27 cellular contexts compared by ENCODE assay signal in genomic region chr13:37515226-37515625, GRCh38.
DNase-seq lines count a peak whose midpoint lies in the region; ATAC-seq, FAIRE-seq and TF ChIP-seq lines count a peak whose summit lies in the region.
"Had no signal": no experiment of that assay in that cellular context is flagged by ENCODE, and none has a peak within 500 bp of the region (broad histone marks: within the 10 kb centered on the region; RNA-seq: fewer than 3 reads in every experiment).

No MANE protein-coding gene starts in this region.

- no peaks in the 10 kb centered on the region for H3K9me3 Mint-ChIP-seq in astrocyte (ENCODE audit: unreplicated experiment)
- H3K9me3 Mint-ChIP-seq in activated CD8-positive, alpha-beta memory T cell treated with anti-CD3 and anti-CD28 coated beads, Interleukin-2, amount 10 ng/mL, durations not matched to agents 7 days and 5 days (ENCODE audit: low read depth) = peaks cover 11% of the 10 kb centered on the region

- no peak overlapping the region for H3K27ac ChIP-seq in astrocyte (ENCODE audit: low read depth, low read length)
- no peak overlapping the region for H3K27ac ChIP-seq in heart left ventricle
- H3K27ac ChIP-seq: 22Rv1, A549, BLaER1 had no signal

- peak; percentile 63 for FAIRE-seq in astrocyte (lab: Jason Lieb, UNC)
- FAIRE-seq: A549, GM12878, GM12892, GM18507, GM19239 had no signal

- no peak overlapping the region for H3K27ac Mint-ChIP-seq in astrocyte (ENCODE audit: unreplicated experiment)
- no peak overlapping the region for H3K27ac Mint-ChIP-seq in activated CD8-positive, alpha-beta memory T cell treated with anti-CD3 and anti-CD28 coated beads, Interleukin-2, amount 10 ng/mL, durations not matched to agents 7 days and 5 days
- H3K27ac Mint-ChIP-seq: CD14-positive monocyte; CD4-positive, alpha-beta memory T cell; CD4-positive, CD25-positive, alpha-beta regulatory T cell; CD8-positive, alpha-beta memory T cell had no signal

- peak; percentile 54 for DNase-seq in AG10803 (ENCODE audit: low read depth)
- no peak for DNase-seq in astrocyte (ENCODE audit: low read depth)
- DNase-seq in fibroblast of peridontal ligament (ENCODE audit: extremely low read depth) = peak; percentile 23
- DNase-seq in heart left ventricle = no peak
- no peak for DNase-seq in activated CD8-positive, alpha-beta memory T cell treated with anti-CD3 and anti-CD28 coated beads, Interleukin-2, amount 10 ng/mL, durations not matched to agents 7 days and 5 days
- DNase-seq: BE2C; C1 segment of cervical spinal cord; CD4-positive, alpha-beta memory T cell; CD4-positive, CD25-positive, alpha-beta regulatory T cell; CD8-positive, alpha-beta memory T cell; COR-L47; DMS 273 treated with DMSO at 0.1 percent for 48 hours; DMS153; DMS53; DMS79; DND-41; EL; GDM1 had no signal

- CTCF ChIA-PET in activated CD8-positive, alpha-beta memory T cell treated with anti-CD3 and anti-CD28 coated beads, Interleukin-2, amount 10 ng/mL, durations not matched to agents 7 days and 5 days (lab: Charles Lee) = no interaction called here

- intact Hi-C loops in heart left ventricle (cut with DNase I) = no loop called here

- H3K4me3 Mint-ChIP-seq in astrocyte (ENCODE audit: unreplicated experiment) = no peak overlapping the region
- no peak overlapping the region for H3K4me3 Mint-ChIP-seq in activated CD8-positive, alpha-beta memory T cell treated with anti-CD3 and anti-CD28 coated beads, Interleukin-2, amount 10 ng/mL, durations not matched to agents 7 days and 5 days
- H3K4me3 Mint-ChIP-seq: CD14-positive monocyte; CD4-positive, alpha-beta memory T cell; CD4-positive, CD25-positive, alpha-beta regulatory T cell; CD8-positive, alpha-beta memory T cell had no signal

- H3K4me2 ChIP-seq in astrocyte (ENCODE audit: low read length) = no peak overlapping the region
- H3K4me2 ChIP-seq: A549, BLaER1 had no signal

- TF ChIP-seq POLR2A in heart left ventricle (IDR thresholded peaks at IDR 0.05) = no peak

- no peaks in the 10 kb centered on the region for H3K9me3 ChIP-seq in astrocyte (ENCODE audit: insufficient read depth, low read depth, low read length)
- no peaks in the 10 kb centered on the region for H3K9me3 ChIP-seq in heart left ventricle
- H3K9me3 ChIP-seq: A549, BE2C, BLaER1 had no signal

- no peaks in the 10 kb centered on the region for H3K36me3 Mint-ChIP-seq in astrocyte (ENCODE audit: low read depth, unreplicated experiment)
- no peaks in the 10 kb centered on the region for H3K36me3 Mint-ChIP-seq in activated CD8-positive, alpha-beta memory T cell treated with anti-CD3 and anti-CD28 coated beads, Interleukin-2, amount 10 ng/mL, durations not matched to agents 7 days and 5 days
- H3K36me3 Mint-ChIP-seq: CD14-positive monocyte; CD4-positive, alpha-beta memory T cell; CD4-positive, CD25-positive, alpha-beta regulatory T cell; CD8-positive, alpha-beta memory T cell had no signal

- H3K27me3 Mint-ChIP-seq in astrocyte (ENCODE audit: low read depth, unreplicated experiment) = no peaks in the 10 kb centered on the region
- no peaks in the 10 kb centered on the region for H3K27me3 Mint-ChIP-seq in activated CD8-positive, alpha-beta memory T cell treated with anti-CD3 and anti-CD28 coated beads, Interleukin-2, amount 10 ng/mL, durations not matched to agents 7 days and 5 days
- H3K27me3 Mint-ChIP-seq: CD4-positive, alpha-beta memory T cell; CD4-positive, CD25-positive, alpha-beta regulatory T cell; CD8-positive, alpha-beta memory T cell had no signal

- TF ChIP-seq CTCF in AG10803 (conservative IDR thresholded peaks at IDR 0.05; ENCODE audit: low read length) (no peak), astrocyte (IDR thresholded peaks at IDR 0.05; ENCODE audit: insufficient read depth, low read depth, low read length) (no peak), heart left ventricle (IDR thresholded peaks at IDR 0.05) (no peak)

- H3K4me3 ChIP-seq in AG10803 (ENCODE audit: low read length) (no peak overlapping the region), astrocyte (ENCODE audit: insufficient read depth, low read depth, low read length) (no peak overlapping the region), heart left ventricle (no peak overlapping the region)
- H3K4me3 ChIP-seq: A549, BLaER1, GM12878 had no signal

- WGBS in heart left ventricle, 4 donors = 84 to 98% (median 93%) methylated on average over 1 of the region's 1 CpG

- ATAC-seq in GM18861 (IDR thresholded peaks at IDR 0.05; ENCODE audit: unreplicated experiment) = no peak
- no peak for ATAC-seq in heart left ventricle
- no peak for ATAC-seq in activated CD8-positive, alpha-beta memory T cell treated with anti-CD3 and anti-CD28 coated beads, Interleukin-2, amount 10 ng/mL, durations not matched to agents 7 days and 5 days
- ATAC-seq: A549, GM12878 had no signal

- no peaks in the 10 kb centered on the region for H3K4me1 ChIP-seq in astrocyte (ENCODE audit: insufficient read depth, low read length)
- H3K4me1 ChIP-seq in heart left ventricle = no peaks in the 10 kb centered on the region
- H3K4me1 ChIP-seq: A549, BE2C had no signal

- no peak overlapping the region for H3K9ac ChIP-seq in astrocyte (ENCODE audit: low read length)
- H3K9ac ChIP-seq: BLaER1 had no signal

- peaks cover 4% of the 10 kb centered on the region for H3K4me1 Mint-ChIP-seq in astrocyte (ENCODE audit: low read depth, unreplicated experiment)
- H3K4me1 Mint-ChIP-seq in activated CD8-positive, alpha-beta memory T cell treated with anti-CD3 and anti-CD28 coated beads, Interleukin-2, amount 10 ng/mL, durations not matched to agents 7 days and 5 days = no peaks in the 10 kb centered on the region
- H3K4me1 Mint-ChIP-seq: CD14-positive monocyte; CD4-positive, alpha-beta memory T cell; CD4-positive, CD25-positive, alpha-beta regulatory T cell; CD8-positive, alpha-beta memory T cell had no signal

- H4K20me1 ChIP-seq in astrocyte (ENCODE audit: insufficient read depth, low read length) = no peaks in the 10 kb centered on the region
- H4K20me1 ChIP-seq: BLaER1 had no signal

- no peaks in the 10 kb centered on the region for H3K36me3 ChIP-seq in astrocyte (ENCODE audit: insufficient read depth, low read length)
- no peaks in the 10 kb centered on the region for H3K36me3 ChIP-seq in heart left ventricle
- H3K36me3 ChIP-seq: BE2C, BLaER1 had no signal

- no peak overlapping the region for H2AFZ ChIP-seq in astrocyte (ENCODE audit: low read depth, low read length)

- no peaks in the 10 kb centered on the region for H3K27me3 ChIP-seq in astrocyte (ENCODE audit: insufficient read depth, low read length)
- H3K27me3 ChIP-seq in heart left ventricle = no peaks in the 10 kb centered on the region
- H3K27me3 ChIP-seq: BE2C, BLaER1 had no signal

- H3K79me2 ChIP-seq in astrocyte (ENCODE audit: insufficient read depth, low read length) = no peaks in the 10 kb centered on the region

Comparison
In these comparisons a context has a peak if more than half of its experiments do, and no peak if none do; other contexts are left out.
1. DNase-seq: peak in AG10803 (single experiment) and fibroblast of peridontal ligament (single experiment); none in astrocyte (single experiment), heart left ventricle (0 of 5) and activated CD8-positive, alpha-beta memory T cell treated with anti-CD3 and anti-CD28 coated beads, Interleukin-2, amount 10 ng/mL, durations not matched to agents 7 days and 5 days (single experiment).